In genomic region chr18:49815927-49816326, GRCh38 we compare ENCODE assay signal across 20 cellular contexts. TPM values are rescaled to one million over a fixed set of nuclear protein-coding genes. Genes with fewer than 3 reads are reported as not detected.
DNase-seq lines count a peak whose midpoint lies in the region; ATAC-seq and TF ChIP-seq lines count a peak whose summit lies in the region.
"Had no signal": no experiment of that assay in that cellular context is flagged by ENCODE, and none has a peak within 500 bp of the region (broad histone marks: within the 10 kb centered on the region; RNA-seq: fewer than 3 reads in every experiment).

No MANE protein-coding gene starts in this region.

- intact Hi-C loops in CD4-positive, alpha-beta T cell (cut with DNase I, micrococcal nuclease): loop anchor here in 1 of 2 experiments (5.0 to 10.0 kb wide), 3 partner anchors 329 to 871 kb away; partner anchors contain the start of genes C18orf32, CXXC1 and MBD1
- intact Hi-C loops in activated T-helper 2 cell treated with anti-CD3 and anti-CD28 coated beads, Interferon-gamma antibody, Interleukin-2, Interleukin-4, amounts not matched to agents 10 μg/mL and 5 μg/mL and 100 μg/mL, durations not matched to agents 14 hours and 24 hours and 36 hours (cut with micrococcal nuclease): loop anchor here (10.0 kb wide), 2 partner anchors 469 to 651 kb away; partner anchors contain the start of genes CXXC1 and MBD1

- POLR2A ChIA-PET in CD4-positive, alpha-beta T cell (lab: Charles Lee): no interaction called here
- POLR2A ChIA-PET in naive thymus-derived CD8-positive, alpha-beta T cell (lab: Charles Lee): no interaction called here

- no peak for TF ChIP-seq CTCF in CD4-positive, alpha-beta T cell (IDR thresholded peaks at IDR 0.05)

- no peaks in the 10 kb centered on the region for H3K9me3 ChIP-seq in CD4-positive, alpha-beta T cell (ENCODE audit: control insufficient read depth, low read length)

- H3K4me3 Mint-ChIP-seq in T-helper 1 cell treated with Interleukin-12 subunit alpha and Interleukin-12 subunit beta and Interleukin-4 antibody, amounts not matched to agents 30 μg/mL and 1 μg/mL, for 36 hours: peak overlapping the region; percentile 74
- peak overlapping the region; percentile 89 for H3K4me3 Mint-ChIP-seq in CD4-positive, alpha-beta T cell
- peak overlapping the region; percentile 79 for H3K4me3 Mint-ChIP-seq in activated T-helper 2 cell treated with anti-CD3 and anti-CD28 coated beads, Interferon-gamma antibody, Interleukin-2, Interleukin-4, amounts not matched to agents 10 μg/mL and 5 μg/mL and 100 μg/mL, durations not matched to agents 14 hours and 24 hours and 36 hours (ENCODE audit: low read depth)
- peak overlapping the region in 6 of 10 donors; percentile 31 to 99 (median 74) for H3K4me3 Mint-ChIP-seq in naive thymus-derived CD8-positive, alpha-beta T cell
- H3K4me3 Mint-ChIP-seq in stimulated activated naive CD8-positive, alpha-beta T cell treated with anti-CD3 and anti-CD28 coated beads, Interleukin-15, amount 100 ng/mL, for 72 hours: peak overlapping the region in 1 of 2 donors; percentile 62

- H3K36me3 Mint-ChIP-seq in T-helper 1 cell treated with Interleukin-12 subunit alpha and Interleukin-12 subunit beta and Interleukin-4 antibody, amounts not matched to agents 30 μg/mL and 1 μg/mL, for 36 hours (ENCODE audit: low read depth): peaks cover 31% of the 10 kb centered on the region
- peaks cover 17% of the 10 kb centered on the region for H3K36me3 Mint-ChIP-seq in CD4-positive, alpha-beta T cell (ENCODE audit: low read depth)
- peaks cover 50% of the 10 kb centered on the region for H3K36me3 Mint-ChIP-seq in activated T-helper 2 cell treated with anti-CD3 and anti-CD28 coated beads, Interferon-gamma antibody, Interleukin-2, Interleukin-4, amounts not matched to agents 10 μg/mL and 5 μg/mL and 100 μg/mL, durations not matched to agents 14 hours and 24 hours and 36 hours (ENCODE audit: low read depth)
- H3K36me3 Mint-ChIP-seq in naive thymus-derived CD8-positive, alpha-beta T cell: no peaks in the 10 kb centered on the region

- ATAC-seq in CD4-positive, alpha-beta T cell (ENCODE audit: poor library complexity): no peak
- no peak for ATAC-seq in naive thymus-derived CD8-positive, alpha-beta T cell
- ATAC-seq in stimulated activated naive CD8-positive, alpha-beta T cell treated with anti-CD3 and anti-CD28 coated beads, Interleukin-15, amount 100 ng/mL, for 72 hours: no peak
- ATAC-seq: GM12878, GM23338, Right ventricle myocardium inferior had no signal

- no peaks in the 10 kb centered on the region for H3K9me3 Mint-ChIP-seq in T-helper 1 cell treated with Interleukin-12 subunit alpha and Interleukin-12 subunit beta and Interleukin-4 antibody, amounts not matched to agents 30 μg/mL and 1 μg/mL, for 36 hours
- H3K9me3 Mint-ChIP-seq in CD4-positive, alpha-beta T cell: no peaks in the 10 kb centered on the region
- H3K9me3 Mint-ChIP-seq in activated T-helper 2 cell treated with anti-CD3 and anti-CD28 coated beads, Interferon-gamma antibody, Interleukin-2, Interleukin-4, amounts not matched to agents 10 μg/mL and 5 μg/mL and 100 μg/mL, durations not matched to agents 14 hours and 24 hours and 36 hours: no peaks in the 10 kb centered on the region
- no peaks in the 10 kb centered on the region for H3K9me3 Mint-ChIP-seq in naive thymus-derived CD8-positive, alpha-beta T cell
- H3K9me3 Mint-ChIP-seq in stimulated activated naive CD8-positive, alpha-beta T cell treated with anti-CD3 and anti-CD28 coated beads, Interleukin-15, amount 100 ng/mL, for 72 hours: no peaks in the 10 kb centered on the region

- no peaks in the 10 kb centered on the region for H3K27me3 Mint-ChIP-seq in T-helper 1 cell treated with Interleukin-12 subunit alpha and Interleukin-12 subunit beta and Interleukin-4 antibody, amounts not matched to agents 30 μg/mL and 1 μg/mL, for 36 hours (ENCODE audit: low read depth)
- no peaks in the 10 kb centered on the region for H3K27me3 Mint-ChIP-seq in CD4-positive, alpha-beta T cell
- H3K27me3 Mint-ChIP-seq in activated T-helper 2 cell treated with anti-CD3 and anti-CD28 coated beads, Interferon-gamma antibody, Interleukin-2, Interleukin-4, amounts not matched to agents 10 μg/mL and 5 μg/mL and 100 μg/mL, durations not matched to agents 14 hours and 24 hours and 36 hours (ENCODE audit: low read depth): no peaks in the 10 kb centered on the region
- H3K27me3 Mint-ChIP-seq in naive thymus-derived CD8-positive, alpha-beta T cell: no peaks in the 10 kb centered on the region
- H3K27me3 Mint-ChIP-seq in stimulated activated naive CD8-positive, alpha-beta T cell treated with anti-CD3 and anti-CD28 coated beads, Interleukin-15, amount 100 ng/mL, for 72 hours: no peaks in the 10 kb centered on the region

- peak overlapping the region; percentile 64 for H3K27ac Mint-ChIP-seq in T-helper 1 cell treated with Interleukin-12 subunit alpha and Interleukin-12 subunit beta and Interleukin-4 antibody, amounts not matched to agents 30 μg/mL and 1 μg/mL, for 36 hours
- H3K27ac Mint-ChIP-seq in CD4-positive, alpha-beta T cell: peak overlapping the region; percentile 19
- no peak overlapping the region for H3K27ac Mint-ChIP-seq in activated T-helper 2 cell treated with anti-CD3 and anti-CD28 coated beads, Interferon-gamma antibody, Interleukin-2, Interleukin-4, amounts not matched to agents 10 μg/mL and 5 μg/mL and 100 μg/mL, durations not matched to agents 14 hours and 24 hours and 36 hours
- peak overlapping the region in 1 of 10 donors; percentile 17 for H3K27ac Mint-ChIP-seq in naive thymus-derived CD8-positive, alpha-beta T cell
- no peak overlapping the region for H3K27ac Mint-ChIP-seq in stimulated activated naive CD8-positive, alpha-beta T cell treated with anti-CD3 and anti-CD28 coated beads, Interleukin-15, amount 100 ng/mL, for 72 hours
- H3K27ac Mint-ChIP-seq: GM23338 had no signal

- no peak overlapping the region for H3K27ac ChIP-seq in CD4-positive, alpha-beta T cell (ENCODE audit: low read depth, low read length)

- H3K27me3 ChIP-seq in CD4-positive, alpha-beta T cell (ENCODE audit: control insufficient read depth, insufficient read depth, low read length): no peaks in the 10 kb centered on the region

- DNase-seq in T-helper 1 cell: no peak
- DNase-seq in CD4-positive, alpha-beta T cell: no peak
- DNase-seq in activated T-helper 2 cell treated with anti-CD3 and anti-CD28 coated beads, Interferon-gamma antibody, Interleukin-2, Interleukin-4, amounts not matched to agents 10 μg/mL and 5 μg/mL and 100 μg/mL, durations not matched to agents 14 hours and 24 hours and 36 hours (ENCODE audit: low spot score): no peak
- no peak for DNase-seq in naive thymus-derived CD8-positive, alpha-beta T cell
- DNase-seq in stimulated activated naive CD8-positive, alpha-beta T cell treated with anti-CD3 and anti-CD28 coated beads, Interleukin-15, amount 100 ng/mL, for 72 hours: no peak
- DNase-seq in DMS79 (lab: John Stamatoyannopoulos, UW): no peak
- DNase-seq in central memory CD4-positive, alpha-beta T cell: no peak
- DNase-seq: 8988T; EL; HCEC 1CT; MM.1S; NCI-H1105; NCI-H2081 treated with DMSO at 0.1 percent for 48 hours; NCI-H510A; NCI-H748 treated with DMSO at 0.1 percent for 48 hours; NK-92 treated with Interleukin-12 subunit alpha and Interleukin-12 subunit beta, amount 100 ng/mL, for 24 hours had no signal

- CTCF ChIA-PET in CD4-positive, alpha-beta T cell (lab: Charles Lee): no interaction called here

- H3K4me1 Mint-ChIP-seq in T-helper 1 cell treated with Interleukin-12 subunit alpha and Interleukin-12 subunit beta and Interleukin-4 antibody, amounts not matched to agents 30 μg/mL and 1 μg/mL, for 36 hours (ENCODE audit: low read depth): peaks cover 62% of the 10 kb centered on the region
- peaks cover 83% of the 10 kb centered on the region for H3K4me1 Mint-ChIP-seq in CD4-positive, alpha-beta T cell (ENCODE audit: low read depth)
- peaks cover 64% of the 10 kb centered on the region for H3K4me1 Mint-ChIP-seq in activated T-helper 2 cell treated with anti-CD3 and anti-CD28 coated beads, Interferon-gamma antibody, Interleukin-2, Interleukin-4, amounts not matched to agents 10 μg/mL and 5 μg/mL and 100 μg/mL, durations not matched to agents 14 hours and 24 hours and 36 hours (ENCODE audit: low read depth)
- H3K4me1 Mint-ChIP-seq in naive thymus-derived CD8-positive, alpha-beta T cell: peaks cover 49 to 84% (median 79%) of the 10 kb centered on the region in 4 donors
- peaks cover 57% of the 10 kb centered on the region for H3K4me1 Mint-ChIP-seq in stimulated activated naive CD8-positive, alpha-beta T cell treated with anti-CD3 and anti-CD28 coated beads, Interleukin-15, amount 100 ng/mL, for 72 hours

RNA-seq across cellular contexts. Expression of gene ACAA2, which starts 2.6 kb away (rescaled TPM):
- total RNA-seq in CD4-positive, alpha-beta T cell: 1 to 10 TPM; 5.7 to 6.2 TPM
- 82.9 and 85.7 TPM in 2 replicates for total RNA-seq in activated T-helper 2 cell treated with anti-CD3 and anti-CD28 coated beads, Interferon-gamma antibody, Interleukin-2, Interleukin-4, amounts not matched to agents 10 μg/mL and 5 μg/mL and 100 μg/mL, durations not matched to agents 14 hours and 24 hours and 36 hours
- 10 to 100 TPM; 27.2 to 27.5 TPM for total RNA-seq in naive thymus-derived CD8-positive, alpha-beta T cell
- polyA plus RNA-seq in naive thymus-derived CD8-positive, alpha-beta T cell: 100 to 1,000 TPM in 1 of 3 donors, 10 to 100 TPM in 2; 59.7 to 106 (median 74.3) TPM

Comparison
In these comparisons a context has a peak if more than half of its experiments do, and no peak if none do; other contexts are left out.
1. H3K27ac Mint-ChIP-seq: peak in T-helper 1 cell treated with Interleukin-12 subunit alpha and Interleukin-12 subunit beta and Interleukin-4 antibody, amounts not matched to agents 30 μg/mL and 1 μg/mL, for 36 hours (single experiment) and CD4-positive, alpha-beta T cell (single experiment); none in activated T-helper 2 cell treated with anti-CD3 and anti-CD28 coated beads, Interferon-gamma antibody, Interleukin-2, Interleukin-4, amounts not matched to agents 10 μg/mL and 5 μg/mL and 100 μg/mL, durations not matched to agents 14 hours and 24 hours and 36 hours (single experiment) and stimulated activated naive CD8-positive, alpha-beta T cell treated with anti-CD3 and anti-CD28 coated beads, Interleukin-15, amount 100 ng/mL, for 72 hours (0 of 2).